ENCODE assay signal across 9 cellular contexts in the genomic region with DNA sequence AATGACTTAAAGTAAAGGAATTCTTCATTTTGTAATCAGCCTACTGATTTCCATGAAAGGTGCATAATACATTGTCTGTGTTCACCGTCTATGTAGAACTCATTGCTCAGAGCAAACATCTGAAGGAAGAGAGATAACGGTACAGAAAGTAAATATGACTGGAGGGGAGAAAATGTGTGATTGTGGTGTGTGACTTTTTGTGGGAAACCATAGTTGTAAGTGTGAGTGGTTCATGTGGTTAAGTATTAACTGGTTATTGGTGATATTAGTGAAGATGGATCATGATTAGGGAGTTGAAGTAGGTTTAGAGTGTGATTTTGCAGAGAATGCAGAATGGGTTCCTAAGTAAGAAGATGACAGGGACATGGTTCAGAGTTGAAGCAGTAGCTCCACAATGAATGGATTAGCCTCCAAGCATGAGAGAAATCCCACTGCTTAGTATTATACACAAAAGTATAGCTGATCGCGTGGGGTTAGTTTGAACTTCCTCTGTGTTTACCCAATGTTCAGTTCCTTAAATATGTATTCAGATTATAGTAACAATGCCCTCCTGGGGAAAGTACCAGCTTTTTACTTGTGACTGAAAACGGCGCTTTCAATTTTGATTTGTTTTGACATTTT.
DNase-seq lines count a peak whose midpoint lies in the region; ATAC-seq and TF ChIP-seq lines count a peak whose summit lies in the region.
"Had no signal": no experiment of that assay in that cellular context is flagged by ENCODE, and none has a peak within 500 bp of the region (broad histone marks: within the 10 kb centered on the region; RNA-seq: fewer than 3 reads in every experiment).

No MANE protein-coding gene starts in this region.

- no peak overlapping the region for H3K4me3 ChIP-seq in right lobe of liver

- no peaks in the 10 kb centered on the region for H3K36me3 ChIP-seq in right lobe of liver

- no peaks in the 10 kb centered on the region for H3K27me3 ChIP-seq in right lobe of liver

- ATAC-seq in GM18508 (IDR thresholded peaks at IDR 0.05; ENCODE audit: insufficient read depth, unreplicated experiment) (peak; percentile 89), GM21447 (IDR thresholded peaks at IDR 0.05; ENCODE audit: unreplicated experiment) (peak; percentile 93), HG03439 (IDR thresholded peaks at IDR 0.05; ENCODE audit: unreplicated experiment) (peak; percentile 88), right lobe of liver (peak in 3 of 4 donors; percentile 47 to 63 (median 63))
- ATAC-seq: Panc1 had no signal

- peaks cover 0 to 4% (median 1%) of the 10 kb centered on the region in 4 donors for H3K4me1 ChIP-seq in right lobe of liver

- no peak overlapping the region for H3K27ac ChIP-seq in right lobe of liver

- TF ChIP-seq POLR2A in right lobe of liver (IDR thresholded peaks at IDR 0.05) = no peak

- no peaks in the 10 kb centered on the region for H3K9me3 ChIP-seq in right lobe of liver

- 35% methylated on average over 6 of the region's 6 CpGs for WGBS in right lobe of liver (ENCODE audit: insufficient coverage, low coverage, low lambda C conversion rate, missing lambda C conversion rate)

- intact Hi-C loops in right lobe of liver (cut with DNase I) = no loop called here

- DNase-seq in right lobe of liver = no peak
- DNase-seq in superior temporal gyrus (ENCODE audit: extremely low spot score) = no peak
- no peak for DNase-seq in OCI-M2 (lab: John Stamatoyannopoulos, UW; ENCODE audit: unreplicated experiment)
- DNase-seq in DMS 273 (lab: John Stamatoyannopoulos, UW; ENCODE audit: unreplicated experiment) = no peak
- no peak for DNase-seq in DMS114 treated with DMSO at 0.1 percent for 48 hours (lab: John Stamatoyannopoulos, UW; ENCODE audit: unreplicated experiment)

- TF ChIP-seq CTCF in right lobe of liver (IDR thresholded peaks at IDR 0.05) = no peak
